In genomic region chr14:104974146-104974541, GRCh38 we compare ENCODE assay signal across 11 cellular contexts. TPM values are rescaled to one million over a fixed set of nuclear protein-coding genes. Genes with fewer than 3 reads are reported as not detected.
DNase-seq lines count a peak whose midpoint lies in the region; ATAC-seq and TF ChIP-seq lines count a peak whose summit lies in the region.
"Had no signal": no experiment of that assay in that cellular context is flagged by ENCODE, and none has a peak within 500 bp of the region (broad histone marks: within the 10 kb centered on the region; RNA-seq: fewer than 3 reads in every experiment).

No MANE protein-coding gene starts in this region.

- TF ChIP-seq POLR2A in Peyer's patch (IDR thresholded peaks at IDR 0.05) (no peak), transverse colon (IDR thresholded peaks at IDR 0.05) (no peak)

- TF ChIP-seq EP300 in transverse colon (IDR thresholded peaks at IDR 0.05; ENCODE audit: low read depth), result no peak

- H3K4me3 ChIP-seq in Peyer's patch (no peak overlapping the region), duodenal mucosa (ENCODE audit: low read depth in 1 of 2, low read length in 2 of 2) (no peak overlapping the region), mucosa of stomach (ENCODE audit: low read length) (no peak overlapping the region), transverse colon (no peak overlapping the region)

- H3K27ac ChIP-seq in Peyer's patch (peak overlapping the region; percentile 12 to 91 (median 72)), duodenal mucosa (ENCODE audit: low read depth, low read length) (peak overlapping the region; percentile 3), transverse colon (peak overlapping the region; percentile 80 to 92 (median 88))
- H3K27ac ChIP-seq: KMS-11 had no signal

- H3K36me3 ChIP-seq in Peyer's patch, result no peaks in the 10 kb centered on the region
- no peaks in the 10 kb centered on the region for H3K36me3 ChIP-seq in duodenal mucosa (ENCODE audit: control insufficient read depth in 1 of 2, insufficient read depth in 2 of 2, low read length in 2 of 2)
- no peaks in the 10 kb centered on the region for H3K36me3 ChIP-seq in mucosa of stomach (ENCODE audit: control insufficient read depth, insufficient read depth, low read length)
- H3K36me3 ChIP-seq in transverse colon, result no peaks in the 10 kb centered on the region

- H3K9ac ChIP-seq in duodenal mucosa (ENCODE audit: low read depth in 1 of 2, low read length in 2 of 2) (no peak overlapping the region), mucosa of stomach (ENCODE audit: low read length) (peak overlapping the region; percentile 39)
- H3K9ac ChIP-seq: KMS-11 had no signal

- H3K9me3 ChIP-seq in Peyer's patch (no peaks in the 10 kb centered on the region), duodenal mucosa (ENCODE audit: control insufficient read depth in 1 of 2, low read length in 2 of 2) (no peaks in the 10 kb centered on the region), mucosa of stomach (ENCODE audit: control insufficient read depth, low read length) (no peaks in the 10 kb centered on the region), transverse colon (no peaks in the 10 kb centered on the region)

- intact Hi-C loops in transverse colon (cut with DNase I; ENCODE audit: low total_unique reads), result no loop called here

- DNase-seq in Peyer's patch (no peak), transverse colon (no peak), NCI-H187 (lab: John Stamatoyannopoulos, UW) (no peak), DMS79 (lab: John Stamatoyannopoulos, UW) (no peak)
- DNase-seq: activated CD8-positive, alpha-beta T cell treated with anti-CD3 and anti-CD28 coated beads for 36 hours; activated effector memory CD4-positive, alpha-beta T cell treated with anti-CD3 and anti-CD28 coated beads, Interleukin-2, amount 50 U/mL, for 16 hours; NCI-H526 had no signal

- ATAC-seq in HG02884 (IDR thresholded peaks at IDR 0.05; ENCODE audit: unreplicated experiment), result no peak
- ATAC-seq: activated CD8-positive, alpha-beta T cell treated with anti-CD3 and anti-CD28 coated beads for 36 hours had no signal

- H3K27me3 ChIP-seq in Peyer's patch (no peaks in the 10 kb centered on the region), duodenal mucosa (ENCODE audit: control insufficient read depth in 1 of 2, insufficient read depth in 2 of 2, low read length in 2 of 2) (peaks cover 25 to 36% of the 10 kb centered on the region in 2 donors), mucosa of stomach (ENCODE audit: control insufficient read depth, insufficient read depth, low read length) (peaks cover 36% of the 10 kb centered on the region), transverse colon (peaks cover 43% of the 10 kb centered on the region)

- TF ChIP-seq CTCF in Peyer's patch (IDR thresholded peaks at IDR 0.05) (no peak), transverse colon (IDR thresholded peaks at IDR 0.05) (no peak)

- WGBS in transverse colon (ENCODE audit: low coverage in 1 of 2), 2 donors, result 67% methylated on average over 13 of the region's 13 CpGs; no CpG with 5 or more reads in 1 of the 2 donors

- in situ Hi-C loops in transverse colon (cut with MboI; ENCODE audit: low pct_ligation_motif_present in 1 of 4, low pct_unique_long_range_greater_than_20kb in 1 of 4, low sequenced_read_pairs in 3 of 4), result loop anchor here in 2 of 4 donors (5.0 to 10.0 kb wide), 2 partner anchors 68 to 71 kb away; no protein-coding TSS in a partner anchor

- H3K4me1 ChIP-seq in Peyer's patch (peaks cover 4 to 88% (median 17%) of the 10 kb centered on the region in 4 donors), duodenal mucosa (ENCODE audit: control insufficient read depth in 1 of 2, insufficient read depth in 2 of 2, low read length in 2 of 2) (peaks cover 39 to 54% of the 10 kb centered on the region in 2 donors), mucosa of stomach (ENCODE audit: control insufficient read depth, insufficient read depth, low read length) (peaks cover 84% of the 10 kb centered on the region), transverse colon (peaks cover 65 to 82% (median 71%) of the 10 kb centered on the region in 4 donors)

RNA-seq across cellular contexts. Expression of gene AHNAK2, which starts 4.0 kb away (rescaled TPM):
- total RNA-seq in Peyer's patch (10 to 100 TPM in 3 of 4 donors, 1 to 10 TPM in 1; 3.2 to 19.0 (median 10.7) TPM), transverse colon (10 to 100 TPM; 19.4 to 75.2 (median 28.5) TPM)

RNA-seq across cellular contexts. Expression of gene CLBA1, which starts 11.4 kb away (rescaled TPM):
- total RNA-seq in Peyer's patch, result 1 to 10 TPM in 2 of 4 donors, under 1 TPM in 1, not detected in 1; 0.88 to 3.8 (median 2.8) TPM
- total RNA-seq in transverse colon, result 1 to 10 TPM in 3 of 4 donors, under 1 TPM in 1; 0.40 to 6.7 (median 5.3) TPM

RNA-seq across cellular contexts. Expression of gene CDCA4, which starts 46.7 kb away (rescaled TPM):
- total RNA-seq in Peyer's patch (1 to 10 TPM; 3.7 to 9.1 (median 6.6) TPM), transverse colon (1 to 10 TPM in 3 of 4 donors, under 1 TPM in 1; 0.80 to 7.5 (median 4.5) TPM)

RNA-seq across cellular contexts. Expression of gene PLD4, which starts 49.5 kb away (rescaled TPM):
- total RNA-seq in Peyer's patch (1 to 10 TPM in 2 of 4 donors, not detected in 2; 1.7 to 4.1 TPM), transverse colon (1 to 10 TPM in 2 of 4 donors, not detected in 2; 1.1 TPM)
- total RNA-seq: activated CD8-positive, alpha-beta T cell treated with anti-CD3 and anti-CD28 coated beads for 36 hours had no signal

Comparison
In these comparisons a context has a peak if more than half of its experiments do, and no peak if none do; other contexts are left out.
1. H3K27ac ChIP-seq: peak in every context shown above with its lines; median percentile 88 in transverse colon; 72 in Peyer's patch; 3 in duodenal mucosa.